23 cellular contexts compared by ENCODE assay signal in genomic region chr20:1282966-1283365, GRCh38. TPM values are rescaled to one million over a fixed set of nuclear protein-coding genes. Genes with fewer than 3 reads are reported as not detected.
A peak's percentile ranks its signal among the peaks of the same experiment; 100 is the strongest.
DNase-seq lines count a peak whose midpoint lies in the region; ATAC-seq and TF ChIP-seq lines count a peak whose summit lies in the region.
"Had no signal": no experiment of that assay in that cellular context is flagged by ENCODE, and none has a peak within 500 bp of the region (broad histone marks: within the 10 kb centered on the region; RNA-seq: fewer than 3 reads in every experiment).

No MANE protein-coding gene starts in this region.

- H4K20me1 ChIP-seq in neural cell (ENCODE audit: insufficient read depth) = no peaks in the 10 kb centered on the region
- H4K20me1 ChIP-seq: BLaER1 treated with 17β-estradiol and CSF1 and Interleukin-3, amounts not matched to agents 10 nM and 100 nM had no signal

- H3K36me3 ChIP-seq in CD8-positive, alpha-beta T cell (ENCODE audit: insufficient read depth, low read length) = no peaks in the 10 kb centered on the region
- no peaks in the 10 kb centered on the region for H3K36me3 ChIP-seq in endodermal cell (ENCODE audit: control insufficient read depth, insufficient read depth, low read length)
- H3K36me3 ChIP-seq in neural cell (ENCODE audit: insufficient read depth, low read length) = no peaks in the 10 kb centered on the region
- H3K36me3 ChIP-seq: BLaER1 treated with 17β-estradiol and CSF1 and Interleukin-3, amounts not matched to agents 10 nM and 100 nM had no signal

- no peaks in the 10 kb centered on the region for H3K79me2 ChIP-seq in neural cell (replicated peaks; ENCODE audit: insufficient read depth, low read length)

- ATAC-seq in CD8-positive, alpha-beta T cell = no peak
- ATAC-seq in HG03135 (IDR thresholded peaks at IDR 0.05; ENCODE audit: unreplicated experiment) (no peak), HG03139 (IDR thresholded peaks at IDR 0.05; ENCODE audit: unreplicated experiment) (no peak)
- ATAC-seq: A549 had no signal

- POLR2A ChIA-PET in CD8-positive, alpha-beta T cell (lab: Charles Lee) = no interaction called here

- H3K9me3 Mint-ChIP-seq in CD8-positive, alpha-beta T cell = no peaks in the 10 kb centered on the region
- no peaks in the 10 kb centered on the region for H3K9me3 Mint-ChIP-seq in endodermal cell
- H3K9me3 Mint-ChIP-seq: CD8-positive, alpha-beta memory T cell; IgD-negative memory B cell had no signal

- no peak overlapping the region for H3K4me3 Mint-ChIP-seq in CD8-positive, alpha-beta T cell
- no peak overlapping the region for H3K4me3 Mint-ChIP-seq in endodermal cell
- H3K4me3 Mint-ChIP-seq: CD8-positive, alpha-beta memory T cell; IgD-negative memory B cell had no signal

- WGBS in endodermal cell (ENCODE audit: insufficient coverage in 1 of 2, insufficient read length in 1 of 2), 2 experiments = 50 to 78% methylated on average over 1 to 3 of the region's 3 CpGs

- H3K4me1 ChIP-seq in CD8-positive, alpha-beta T cell (ENCODE audit: insufficient read depth, low read length) = peaks cover 78% of the 10 kb centered on the region
- peaks cover 3% of the 10 kb centered on the region for H3K4me1 ChIP-seq in endodermal cell (ENCODE audit: control insufficient read depth, insufficient read depth, low read length)
- H3K4me1 ChIP-seq: A549 had no signal

- no peak overlapping the region for H3K4me3 ChIP-seq in CD8-positive, alpha-beta T cell (ENCODE audit: low read depth, low read length)
- no peak overlapping the region for H3K4me3 ChIP-seq in endodermal cell (ENCODE audit: low read length)
- no peak overlapping the region for H3K4me3 ChIP-seq in neural cell (ENCODE audit: low read length)
- H3K4me3 ChIP-seq: A549; BLaER1 treated with 17β-estradiol and CSF1 and Interleukin-3, amounts not matched to agents 10 nM and 100 nM; SK-N-MC had no signal

- H3K4me1 Mint-ChIP-seq in CD8-positive, alpha-beta T cell (ENCODE audit: low read depth) = peaks cover 78% of the 10 kb centered on the region
- no peaks in the 10 kb centered on the region for H3K4me1 Mint-ChIP-seq in endodermal cell

- no peaks in the 10 kb centered on the region for H3F3A ChIP-seq in neural cell (ENCODE audit: insufficient read depth, low read length, poor library complexity, severe bottlenecking)

- peak overlapping the region; percentile 28 for H3K27ac Mint-ChIP-seq in CD8-positive, alpha-beta T cell
- H3K27ac Mint-ChIP-seq in endodermal cell = no peak overlapping the region
- H3K27ac Mint-ChIP-seq: IgD-negative memory B cell had no signal

- CTCF ChIA-PET in CD8-positive, alpha-beta T cell (lab: Charles Lee) = interaction anchor here (0.7 to 3.3 kb wide), 3 partner anchors 13 to 221 kb away, joined by 4 to 8 read pairs (median 5); no protein-coding TSS in a partner anchor

- H3K27me3 Mint-ChIP-seq in CD8-positive, alpha-beta T cell (ENCODE audit: low read depth) = no peaks in the 10 kb centered on the region
- H3K27me3 Mint-ChIP-seq in endodermal cell (ENCODE audit: insufficient read depth) = no peaks in the 10 kb centered on the region
- H3K27me3 Mint-ChIP-seq: CD8-positive, alpha-beta memory T cell had no signal

- no peaks in the 10 kb centered on the region for H3K27me3 ChIP-seq in CD8-positive, alpha-beta T cell (ENCODE audit: insufficient read depth, low read length)
- no peaks in the 10 kb centered on the region for H3K27me3 ChIP-seq in endodermal cell (ENCODE audit: control insufficient read depth, insufficient read depth, low read length, poor library complexity, severe bottlenecking)
- no peaks in the 10 kb centered on the region for H3K27me3 ChIP-seq in neural cell (ENCODE audit: insufficient read depth, low read depth, low read length)
- H3K27me3 ChIP-seq: BLaER1 treated with 17β-estradiol and CSF1 and Interleukin-3, amounts not matched to agents 10 nM and 100 nM had no signal

- DNase-seq in CD8-positive, alpha-beta T cell = no peak
- DNase-seq in endodermal cell (peak; percentile 28), HPDE6-E6E7 (ENCODE audit: extremely low spot score) (no peak)
- DNase-seq: AML-193; Calu3; CD8-positive, alpha-beta memory T cell; DMS79 treated with DMSO at 0.1 percent for 48 hours; GF-D8; MM.1S; NCI-H2029; NCI-H446; NCI-H524 treated with DMSO at 0.1 percent for 48 hours; NCI-H774; SIG-M5 had no signal

- H3K9ac ChIP-seq in endodermal cell (ENCODE audit: extremely low read depth, low read length, poor library complexity, severe bottlenecking) = no peak overlapping the region
- no peak overlapping the region for H3K9ac ChIP-seq in neural cell (ENCODE audit: low read length)
- H3K9ac ChIP-seq: BLaER1 treated with 17β-estradiol and CSF1 and Interleukin-3, amounts not matched to agents 10 nM and 100 nM; KMS-11 had no signal

- no peaks in the 10 kb centered on the region for H3K9me3 ChIP-seq in CD8-positive, alpha-beta T cell (ENCODE audit: low read length)
- H3K9me3 ChIP-seq in endodermal cell (ENCODE audit: control insufficient read depth, low read length) (no peaks in the 10 kb centered on the region), neural cell (ENCODE audit: low read length) (no peaks in the 10 kb centered on the region)
- H3K9me3 ChIP-seq: A549; BLaER1 treated with 17β-estradiol and CSF1 and Interleukin-3, amounts not matched to agents 10 nM and 100 nM had no signal

- TF ChIP-seq RAD21 in neural cell (conservative IDR thresholded peaks at IDR 0.05) = no peak

- TF ChIP-seq EP300 in neural cell (conservative IDR thresholded peaks at IDR 0.05; ENCODE audit: poor library complexity, severe bottlenecking) = no peak

- no peak overlapping the region for H2AFZ ChIP-seq in neural cell (ENCODE audit: low read depth, low read length)

- H3K36me3 Mint-ChIP-seq in CD8-positive, alpha-beta T cell = peaks cover 16% of the 10 kb centered on the region
- no peaks in the 10 kb centered on the region for H3K36me3 Mint-ChIP-seq in endodermal cell (ENCODE audit: low read depth)

- 0 out of 2 replicates have a peak overlapping the region, but pooled peaks have one; percentile 19 for H3K27ac ChIP-seq in C4-2B
- H3K27ac ChIP-seq in CD8-positive, alpha-beta T cell (ENCODE audit: low read depth, low read length) = no peak overlapping the region
- no peak overlapping the region for H3K27ac ChIP-seq in endodermal cell (ENCODE audit: low read depth, low read length)
- H3K27ac ChIP-seq in neural cell (ENCODE audit: low read length) = peak overlapping the region; percentile 12
- H3K27ac ChIP-seq: A549; BLaER1 treated with 17β-estradiol and CSF1 and Interleukin-3, amounts not matched to agents 10 nM and 100 nM; KMS-11; SK-N-MC had no signal

- TF ChIP-seq CTCF in C4-2B (conservative IDR thresholded peaks at IDR 0.05) = no peak
- TF ChIP-seq CTCF in CD8-positive, alpha-beta T cell (IDR thresholded peaks at IDR 0.05) = no peak
- no peak for TF ChIP-seq CTCF in endodermal cell (conservative IDR thresholded peaks at IDR 0.05)
- no peak for TF ChIP-seq CTCF in neural cell (IDR thresholded peaks at IDR 0.05; ENCODE audit: poor library complexity, severe bottlenecking)

- H3K4me2 ChIP-seq in neural cell (ENCODE audit: low read length) = no peak overlapping the region
- H3K4me2 ChIP-seq: A549; BLaER1 treated with 17β-estradiol and CSF1 and Interleukin-3, amounts not matched to agents 10 nM and 100 nM; KMS-11 had no signal

- H3K9me2 ChIP-seq in neural cell (ENCODE audit: insufficient read depth, low read length) = no peaks in the 10 kb centered on the region

- intact Hi-C loops in CD8-positive, alpha-beta T cell (cut with DNase I, micrococcal nuclease) = no loop called here

TF ChIP-seq in neural cell, 6 proteins besides CTCF, POLR2A, EP300 and RAD21:
- TF ChIP-seq REST (IDR thresholded peaks at IDR 0.05; ENCODE audit: borderline replicate concordance) = no peak
- no peak for TF ChIP-seq SMC3 (conservative IDR thresholded peaks at IDR 0.05; ENCODE audit: poor library complexity)
- no peak for TF ChIP-seq MXI1 (conservative IDR thresholded peaks at IDR 0.05; ENCODE audit: poor library complexity, severe bottlenecking)
- no peak for TF ChIP-seq EZH2 (IDR thresholded peaks at IDR 0.05; ENCODE audit: borderline replicate concordance, insufficient read depth, low read length, poor library complexity, severe bottlenecking)

RNA-seq across cellular contexts. Expression of gene SNPH, which starts 16.9 kb away (rescaled TPM):
- total RNA-seq in CD8-positive, alpha-beta T cell = 10 to 100 TPM; 13.6 to 14.4 TPM
- total RNA-seq in endodermal cell = 1 to 10 TPM; 2.2 to 4.9 TPM
- polyA plus RNA-seq in endodermal cell (2013, experiment 1 of 2) = 2.0 TPM
- polyA plus RNA-seq in endodermal cell (2013, experiment 2 of 2) = 2.1 TPM
- polyA plus RNA-seq in neural cell = 25.6 and 29.4 TPM in 2 replicates
- 44.5 and 47.7 TPM in 2 replicates for polyA minus RNA-seq in neural cell

RNA-seq across cellular contexts. Expression of gene SDCBP2, which starts 46.0 kb away (rescaled TPM):
- total RNA-seq in CD8-positive, alpha-beta T cell = 1 to 10 TPM; 1.2 TPM
- total RNA-seq in endodermal cell = 1 to 10 TPM; 1.5 to 5.1 TPM
- polyA plus RNA-seq in endodermal cell (2013, experiment 1 of 2) = 2.6 TPM
- polyA plus RNA-seq in endodermal cell (2013, experiment 2 of 2) = 3.0 TPM
- polyA plus RNA-seq in neural cell = 3.1 and 5.2 TPM in 2 replicates
- 0.69 and 0.73 TPM in 2 replicates for polyA minus RNA-seq in neural cell

RNA-seq across cellular contexts. Expression of gene RAD21L1, which starts 57.1 kb away (rescaled TPM):
- not detected for total RNA-seq in CD8-positive, alpha-beta T cell
- 1 to 10 TPM in 1 of 2 donors, not detected in 1; 1.4 TPM for total RNA-seq in endodermal cell
- polyA plus RNA-seq in endodermal cell (2013, experiment 1 of 2) = not detected
- not detected for polyA plus RNA-seq in endodermal cell (2013, experiment 2 of 2)
- polyA plus RNA-seq in neural cell = not detected in 2 replicates
- polyA minus RNA-seq in neural cell = not detected in 2 replicates
- total RNA-seq: Calu3; CD8-positive, alpha-beta memory T cell had no signal
- polyA plus RNA-seq: A549; CD8-positive, alpha-beta memory T cell; IgD-negative memory B cell had no signal

Comparison
In these comparisons a context has a peak if more than half of its experiments do, and no peak if none do; other contexts are left out.
1. H3K27ac ChIP-seq: peak in C4-2B (single experiment) and neural cell (single experiment); none in CD8-positive, alpha-beta T cell (single experiment) and endodermal cell (single experiment).